ENCODE assay signal across 8 cellular contexts in genomic region chr1:220045356-220046051, GRCh38. TPM values are rescaled to one million over a fixed set of nuclear protein-coding genes. Genes with fewer than 3 reads are reported as not detected.
A peak's percentile ranks its signal among the peaks of the same experiment; 100 is the strongest.
DNase-seq lines count a peak whose midpoint lies in the region; ATAC-seq and TF ChIP-seq lines count a peak whose summit lies in the region.

No MANE protein-coding gene starts in this region.

- TF ChIP-seq CTCF in NB4 (IDR thresholded peaks at IDR 0.05; ENCODE audit: low read depth, low read length) (no peak), brain microvascular endothelial cell (IDR thresholded peaks at IDR 0.05; ENCODE audit: low read depth, low read length, missing control alignments) (no peak), liver (IDR thresholded peaks at IDR 0.05; ENCODE audit: low read depth, low read length, missing input control) (no peak), omental fat pad (IDR thresholded peaks at IDR 0.05) (no peak)

- peak overlapping the region; percentile 80 for H3K4me3 ChIP-seq in NB4 (ENCODE audit: low read depth, low read length)
- peak overlapping the region; percentile 100 for H3K4me3 ChIP-seq in brain microvascular endothelial cell (ENCODE audit: low read depth, low read length)
- peak overlapping the region; percentile 86 to 97 (median 95) for H3K4me3 ChIP-seq in liver (ENCODE audit: low read depth in 1 of 3, low read length in 3 of 3)
- peak overlapping the region; percentile 66 for H3K4me3 ChIP-seq in thymus (ENCODE audit: low read length)

- 26% methylated on average over 17 of the region's 17 CpGs for WGBS in liver
- WGBS in thymus = 37% methylated on average over 17 of the region's 17 CpGs

- no peak for TF ChIP-seq RAD21 in liver (IDR thresholded peaks at IDR 0.05)

- H3K9ac ChIP-seq in liver (ENCODE audit: low read depth in 1 of 2, low read length in 2 of 2) = peak overlapping the region; percentile 75 to 84

- in situ Hi-C loops in brain microvascular endothelial cell (cut with HindIII; ENCODE audit: low pct_ligation_motif_present, low sequenced_read_pairs) = no loop called here

- H3K9me3 ChIP-seq in liver (ENCODE audit: control insufficient read depth in 4 of 4, low read length in 3 of 4) (no peaks in the 10 kb centered on the region), thymus (ENCODE audit: control insufficient read depth) (no peaks in the 10 kb centered on the region)

- H3K36me3 ChIP-seq in brain microvascular endothelial cell (replicated peaks) = no peaks in the 10 kb centered on the region
- peaks cover 0 to 2% (median 0%) of the 10 kb centered on the region in 4 donors for H3K36me3 ChIP-seq in liver (ENCODE audit: control insufficient read depth in 4 of 4, insufficient read depth in 3 of 4, low read depth in 1 of 4, low read length in 3 of 4)
- no peaks in the 10 kb centered on the region for H3K36me3 ChIP-seq in thymus (ENCODE audit: control insufficient read depth, insufficient read depth)

- H3K27ac ChIP-seq in brain microvascular endothelial cell (peak overlapping the region; percentile 79), liver (ENCODE audit: low read depth in 1 of 2, low read length in 2 of 2) (peak overlapping the region; percentile 68 to 80), thymus (ENCODE audit: low read depth) (peak overlapping the region; percentile 75)

- H3K27me3 ChIP-seq in brain microvascular endothelial cell (replicated peaks) (no peaks in the 10 kb centered on the region), liver (ENCODE audit: control insufficient read depth in 4 of 4, insufficient read depth in 4 of 4, low read length in 3 of 4) (no peaks in the 10 kb centered on the region), thymus (ENCODE audit: control insufficient read depth, insufficient read depth) (no peaks in the 10 kb centered on the region)

- H3K4me1 ChIP-seq in liver (ENCODE audit: control insufficient read depth in 4 of 4, insufficient read depth in 4 of 4, low read length in 3 of 4) = peaks cover 7 to 17% (median 11%) of the 10 kb centered on the region in 4 donors
- H3K4me1 ChIP-seq in thymus (ENCODE audit: control insufficient read depth, insufficient read depth, low read length) = no peaks in the 10 kb centered on the region

- ATAC-seq in HG03565 (IDR thresholded peaks at IDR 0.05; ENCODE audit: unreplicated experiment) (no peak), omental fat pad (ENCODE audit: low FRiP score) (no peak)

- DNase-seq in stimulated activated CD4-positive, alpha-beta T cell treated with anti-CD3 and anti-CD28 coated beads, Interleukin-15, amount 100 ng/mL, for 24 hours = peak; percentile 19
- DNase-seq in stimulated activated CD4-positive, alpha-beta T cell treated with anti-CD3 and anti-CD28 coated beads, Interleukin-2, amount 100 ng/mL, for 48 hours = no peak
- DNase-seq in NB4 (ENCODE audit: low read depth) = peak; percentile 55
- DNase-seq in brain microvascular endothelial cell = no peak
- no peak for DNase-seq in omental fat pad (ENCODE audit: low spot score)

- TF ChIP-seq POLR2A in NB4 (IDR thresholded peaks at IDR 0.05; ENCODE audit: extremely low read depth, insufficient read length) = no peak

TF ChIP-seq in liver, 16 proteins besides CTCF, POLR2A, EP300 and RAD21:
- TF ChIP-seq FOXA1 (IDR thresholded peaks at IDR 0.05) (no peak), EGR1 (IDR thresholded peaks at IDR 0.05; ENCODE audit: low read depth in 2 of 2) (no peak), SP1 (IDR thresholded peaks at IDR 0.05) (no peak), NR2F2 (IDR thresholded peaks at IDR 0.05) (no peak), REST (IDR thresholded peaks at IDR 0.05) (no peak), MAX (IDR thresholded peaks at IDR 0.05) (no peak), FOXA2 (IDR thresholded peaks at IDR 0.05) (no peak), GABPA (IDR thresholded peaks at IDR 0.05 in 1 of 2, conservative IDR thresholded peaks at IDR 0.05 in 1 of 2) (no peak), YY1 (IDR thresholded peaks at IDR 0.05) (no peak), TAF1 (conservative IDR thresholded peaks at IDR 0.05) (no peak), RXRA (IDR thresholded peaks at IDR 0.05) (no peak), HNF4A (conservative IDR thresholded peaks at IDR 0.05) (no peak), ZBTB33 (IDR thresholded peaks at IDR 0.05) (no peak), HNF4G (IDR thresholded peaks at IDR 0.05) (no peak), JUND (IDR thresholded peaks at IDR 0.05) (no peak)

RNA-seq across cellular contexts. Expression of gene EPRS1, which starts 0.8 kb away (rescaled TPM):
- total RNA-seq in liver = 10 to 100 TPM; 41.6 to 59.3 TPM
- polyA plus RNA-seq in liver = 10 to 100 TPM; 20.4 to 36.9 TPM
- 45.5 TPM for polyA plus RNA-seq in thymus
- 10 to 100 TPM; 32.8 to 72.8 (median 50.0) TPM for total RNA-seq in omental fat pad

RNA-seq across cellular contexts. Expression of gene BPNT1, which starts 44.1 kb away (rescaled TPM):
- 10 to 100 TPM; 11.5 to 16.4 TPM for total RNA-seq in liver
- polyA plus RNA-seq in liver = 10 to 100 TPM; 12.0 to 13.1 TPM
- polyA plus RNA-seq in thymus = 24.4 TPM
- 10 to 100 TPM; 14.7 to 26.3 (median 20.5) TPM for total RNA-seq in omental fat pad

RNA-seq across cellular contexts. Expression of gene IARS2, which starts 48.4 kb away (rescaled TPM):
- total RNA-seq in liver (10 to 100 TPM; 44.6 to 53.8 TPM), omental fat pad (10 to 100 TPM; 45.5 to 88.4 (median 68.8) TPM)
- polyA plus RNA-seq in liver (10 to 100 TPM; 31.8 to 43.8 TPM), thymus (30.3 TPM)

Comparison
In these comparisons a context has a peak if more than half of its experiments do, and no peak if none do; other contexts are left out.
1. DNase-seq: peak in stimulated activated CD4-positive, alpha-beta T cell treated with anti-CD3 and anti-CD28 coated beads, Interleukin-15, amount 100 ng/mL, for 24 hours (single experiment) and NB4 (single experiment); none in stimulated activated CD4-positive, alpha-beta T cell treated with anti-CD3 and anti-CD28 coated beads, Interleukin-2, amount 100 ng/mL, for 48 hours (0 of 2), brain microvascular endothelial cell (single experiment) and omental fat pad (single experiment).
2. Peak in every context shown above with its lines, with median percentiles within 50 percentile points of each other: H3K4me3 ChIP-seq and H3K27ac ChIP-seq.